ENCODE assay signal across 8 cellular contexts in genomic region chr15:40787344-40787841, GRCh38. TPM values are rescaled to one million over a fixed set of nuclear protein-coding genes. Genes with fewer than 3 reads are reported as not detected.
DNase-seq lines count a peak whose midpoint lies in the region; ATAC-seq lines count a peak whose summit lies in the region.

No MANE protein-coding gene starts in this region.

- H3K27me3 Mint-ChIP-seq in natural killer cell treated with Interleukin-12 subunit alpha and Interleukin-12 subunit beta and Interleukin-15 and Interleukin-18, amount 100 ng/mL, for 72 hours = no peaks in the 10 kb centered on the region

- H3K4me1 Mint-ChIP-seq in natural killer cell treated with Interleukin-12 subunit alpha and Interleukin-12 subunit beta and Interleukin-15 and Interleukin-18, amount 100 ng/mL, for 72 hours (ENCODE audit: low read depth in 2 of 2) = peaks cover 21 to 34% of the 10 kb centered on the region in 2 donors

- ATAC-seq in natural killer cell treated with Interleukin-12 subunit alpha and Interleukin-12 subunit beta and Interleukin-15 and Interleukin-18, amount 100 ng/mL, for 72 hours = peak; percentile 45 to 50
- ATAC-seq in GM21360 (IDR thresholded peaks at IDR 0.05; ENCODE audit: unreplicated experiment) = no peak

- H3K27ac Mint-ChIP-seq in natural killer cell treated with Interleukin-12 subunit alpha and Interleukin-12 subunit beta and Interleukin-15 and Interleukin-18, amount 100 ng/mL, for 72 hours = peak overlapping the region; percentile 39 to 57

- no peaks in the 10 kb centered on the region for H3K36me3 Mint-ChIP-seq in natural killer cell treated with Interleukin-12 subunit alpha and Interleukin-12 subunit beta and Interleukin-15 and Interleukin-18, amount 100 ng/mL, for 72 hours

- no peaks in the 10 kb centered on the region for H3K9me3 Mint-ChIP-seq in natural killer cell treated with Interleukin-12 subunit alpha and Interleukin-12 subunit beta and Interleukin-15 and Interleukin-18, amount 100 ng/mL, for 72 hours

- peak; percentile 55 for DNase-seq in AG20443 (ENCODE audit: low spot score)
- peak; percentile 92 for DNase-seq in M059J (ENCODE audit: low read depth)
- peak; percentile 24 for DNase-seq in T-helper 9 cell
- DNase-seq in central memory CD4-positive, alpha-beta T cell = peak; percentile 45
- peak; percentile 45 for DNase-seq in natural killer cell treated with Interleukin-12 subunit alpha and Interleukin-12 subunit beta and Interleukin-15 and Interleukin-18, amount 100 ng/mL, for 72 hours (ENCODE audit: low spot score)
- DNase-seq in pons (ENCODE audit: low spot score) = no peak
- DNase-seq in NCI-H187 (lab: John Stamatoyannopoulos, UW) = no peak

- peak overlapping the region; percentile 18 for H3K4me3 Mint-ChIP-seq in natural killer cell treated with Interleukin-12 subunit alpha and Interleukin-12 subunit beta and Interleukin-15 and Interleukin-18, amount 100 ng/mL, for 72 hours

RNA-seq across cellular contexts. Expression of gene C15orf62, which starts 17.6 kb away (rescaled TPM):
- 0.05 and 0.49 TPM in 2 replicates for total RNA-seq in M059J (2014; rRNA removed; shearing (Covaris generic))
- total RNA-seq in natural killer cell treated with Interleukin-12 subunit alpha and Interleukin-12 subunit beta and Interleukin-15 and Interleukin-18, amount 100 ng/mL, for 72 hours = under 1 TPM; 0.12 to 0.22 TPM

RNA-seq across cellular contexts. Expression of gene ZFYVE19, which starts 19.5 kb away (rescaled TPM):
- total RNA-seq in M059J (2014; rRNA removed; shearing (Covaris generic)) = 45.9 and 60.7 TPM in 2 replicates
- 10 to 100 TPM; 17.2 to 39.1 TPM for total RNA-seq in natural killer cell treated with Interleukin-12 subunit alpha and Interleukin-12 subunit beta and Interleukin-15 and Interleukin-18, amount 100 ng/mL, for 72 hours

RNA-seq across cellular contexts. Expression of gene DNAJC17, which starts 19.9 kb away (rescaled TPM):
- total RNA-seq in M059J (2014; rRNA removed; shearing (Covaris generic)) = 26.1 and 31.5 TPM in 2 replicates
- total RNA-seq in natural killer cell treated with Interleukin-12 subunit alpha and Interleukin-12 subunit beta and Interleukin-15 and Interleukin-18, amount 100 ng/mL, for 72 hours = 10 to 100 TPM; 40.4 to 62.6 TPM

RNA-seq across cellular contexts. Expression of gene GCHFR, which starts 23.5 kb away (rescaled TPM):
- 42.0 and 45.9 TPM in 2 replicates for total RNA-seq in M059J (2014; rRNA removed; shearing (Covaris generic))
- total RNA-seq in natural killer cell treated with Interleukin-12 subunit alpha and Interleukin-12 subunit beta and Interleukin-15 and Interleukin-18, amount 100 ng/mL, for 72 hours = 10 to 100 TPM in 1 of 2 donors, 1 to 10 TPM in 1; 9.1 to 14.4 TPM

RNA-seq across cellular contexts. Expression of gene RMDN3, which starts 32.3 kb away (rescaled TPM):
- total RNA-seq in M059J (2014; rRNA removed; shearing (Covaris generic)) = 13.5 and 19.2 TPM in 2 replicates
- 10 to 100 TPM; 35.9 to 72.6 TPM for total RNA-seq in natural killer cell treated with Interleukin-12 subunit alpha and Interleukin-12 subunit beta and Interleukin-15 and Interleukin-18, amount 100 ng/mL, for 72 hours

Comparison
In these comparisons a context has a peak if more than half of its experiments do, and no peak if none do; other contexts are left out.
1. DNase-seq: peak in AG20443 (single experiment), M059J (single experiment), T-helper 9 cell (single experiment), central memory CD4-positive, alpha-beta T cell (single experiment) and natural killer cell treated with Interleukin-12 subunit alpha and Interleukin-12 subunit beta and Interleukin-15 and Interleukin-18, amount 100 ng/mL, for 72 hours (single experiment); none in pons (single experiment) and NCI-H187 (0 of 2).